14 cellular contexts compared by ENCODE assay signal in genomic region chrX:39827959-39828358, GRCh38.
DNase-seq lines count a peak whose midpoint lies in the region; ATAC-seq and TF ChIP-seq lines count a peak whose summit lies in the region.
"Had no signal": no experiment of that assay in that cellular context is flagged by ENCODE, and none has a peak within 500 bp of the region (broad histone marks: within the 10 kb centered on the region; RNA-seq: fewer than 3 reads in every experiment).

No MANE protein-coding gene starts in this region.

- peaks cover 0 to 17% (median 6%) of the 10 kb centered on the region in 11 experiments; a peak in 8 of 22 replicates for H4K20me1 ChIP-seq in BLaER1 treated with 17β-estradiol and CSF1 and Interleukin-3, amounts not matched to agents 10 nM and 100 nM
- no peaks in the 10 kb centered on the region for H4K20me1 ChIP-seq in OCI-LY3 (ENCODE audit: insufficient read depth, low read length)

- peaks cover 7% of the 10 kb centered on the region for H3K4me1 Mint-ChIP-seq in activated naive CD8-positive, alpha-beta T cell treated with anti-CD3 and anti-CD28 coated beads, Interleukin-2, amount 50 U/mL, for 24 hours

- no peaks in the 10 kb centered on the region for H3K79me2 ChIP-seq in OCI-LY3 (ENCODE audit: low read length)

- no peak overlapping the region for H3K4me3 Mint-ChIP-seq in activated naive CD8-positive, alpha-beta T cell treated with anti-CD3 and anti-CD28 coated beads, Interleukin-2, amount 50 U/mL, for 24 hours
- H3K4me3 Mint-ChIP-seq: stimulated activated naive CD8-positive, alpha-beta T cell treated with anti-CD3 and anti-CD28 coated beads, Interleukin-15, Interleukin-2, amounts not matched to agents 100 ng/mL and 50 ng/mL, for 24 hours had no signal

- no peaks in the 10 kb centered on the region for H3K36me3 Mint-ChIP-seq in activated naive CD8-positive, alpha-beta T cell treated with anti-CD3 and anti-CD28 coated beads, Interleukin-2, amount 50 U/mL, for 24 hours (ENCODE audit: low read depth)

- H3K9ac ChIP-seq in BLaER1 treated with 17β-estradiol and CSF1 and Interleukin-3, amounts not matched to agents 10 nM and 100 nM: peak overlapping the region in 2 of 11 experiments; percentile 2 to 29; a peak in 2 of 22 replicates
- no peak overlapping the region for H3K9ac ChIP-seq in OCI-LY3 (ENCODE audit: low read length)

- ATAC-seq in GM19025 (IDR thresholded peaks at IDR 0.05; ENCODE audit: low read depth, unreplicated experiment) (peak; percentile 82), HG02840 (IDR thresholded peaks at IDR 0.05; ENCODE audit: low FRiP score, unreplicated experiment) (peak; percentile 68)
- ATAC-seq in activated naive CD8-positive, alpha-beta T cell treated with anti-CD3 and anti-CD28 coated beads, Interleukin-2, amount 50 U/mL, for 24 hours: no peak

- H3K9me3 Mint-ChIP-seq in activated naive CD8-positive, alpha-beta T cell treated with anti-CD3 and anti-CD28 coated beads, Interleukin-2, amount 50 U/mL, for 24 hours: no peaks in the 10 kb centered on the region
- H3K9me3 Mint-ChIP-seq: stimulated activated naive CD8-positive, alpha-beta T cell treated with anti-CD3 and anti-CD28 coated beads, Interleukin-15, Interleukin-2, amounts not matched to agents 100 ng/mL and 50 ng/mL, for 24 hours had no signal

- peak overlapping the region; percentile 43 to 85 (median 79) for H3K4me2 ChIP-seq in BLaER1 treated with 17β-estradiol and CSF1 and Interleukin-3, amounts not matched to agents 10 nM and 100 nM
- H3K4me2 ChIP-seq in OCI-LY3 (ENCODE audit: low read length): peak overlapping the region; percentile 94
- H3K4me2 ChIP-seq: PC-9 had no signal

- intact Hi-C loops in lower leg skin (cut with DNase I; ENCODE audit: low total_unique reads): no loop called here

- H2AFZ ChIP-seq in OCI-LY3 (ENCODE audit: low read depth, low read length): no peak overlapping the region
- H2AFZ ChIP-seq: PC-9 had no signal

- peaks cover 19 to 71% (median 66%) of the 10 kb centered on the region in 10 experiments for H3K4me1 ChIP-seq in BLaER1 treated with 17β-estradiol and CSF1 and Interleukin-3, amounts not matched to agents 10 nM and 100 nM
- peaks cover 37% of the 10 kb centered on the region for H3K4me1 ChIP-seq in OCI-LY3 (ENCODE audit: low read length)

- peaks cover 12 to 52% (median 25%) of the 10 kb centered on the region in 11 experiments; a peak in 19 of 22 replicates for H3K27me3 ChIP-seq in BLaER1 treated with 17β-estradiol and CSF1 and Interleukin-3, amounts not matched to agents 10 nM and 100 nM
- peaks cover 26% of the 10 kb centered on the region for H3K27me3 ChIP-seq in OCI-LY3 (ENCODE audit: low read depth, low read length)

- H3K27ac Mint-ChIP-seq in activated naive CD8-positive, alpha-beta T cell treated with anti-CD3 and anti-CD28 coated beads, Interleukin-2, amount 50 U/mL, for 24 hours: no peak overlapping the region
- H3K27ac Mint-ChIP-seq: stimulated activated naive CD8-positive, alpha-beta T cell treated with anti-CD3 and anti-CD28 coated beads, Interleukin-15, Interleukin-2, amounts not matched to agents 100 ng/mL and 50 ng/mL, for 24 hours had no signal

- no peak for TF ChIP-seq CTCF in OCI-LY3 (IDR thresholded peaks at IDR 0.05; ENCODE audit: low read depth, low read length)
- TF ChIP-seq CTCF in lower leg skin (IDR thresholded peaks at IDR 0.05): no peak

- DNase-seq in lower leg skin (ENCODE audit: low spot score in 2 of 2): no peak
- DNase-seq in midbrain (lab: John Stamatoyannopoulos, UW): no peak
- no peak for DNase-seq in NCI-H2196 (lab: John Stamatoyannopoulos, UW; ENCODE audit: unreplicated experiment)
- no peak for DNase-seq in activated naive CD8-positive, alpha-beta T cell treated with anti-CD3 and anti-CD28 coated beads, Interleukin-2, amount 50 U/mL, for 24 hours
- DNase-seq: amygdala, GDM1, left ventricle myocardium superior, occipital lobe, PC-9 had no signal

- H3K4me3 ChIP-seq in BLaER1 treated with 17β-estradiol and CSF1 and Interleukin-3, amounts not matched to agents 10 nM and 100 nM: no peak overlapping the region
- H3K4me3 ChIP-seq in OCI-LY3 (ENCODE audit: low read length) (peak overlapping the region; percentile 69), lower leg skin (ENCODE audit: low read depth, poor library complexity, severe bottlenecking) (no peak overlapping the region)
- H3K4me3 ChIP-seq: PC-9 had no signal

- peaks cover 2% of the 10 kb centered on the region for H3K27me3 Mint-ChIP-seq in activated naive CD8-positive, alpha-beta T cell treated with anti-CD3 and anti-CD28 coated beads, Interleukin-2, amount 50 U/mL, for 24 hours

- WGBS in lower leg skin, 2 donors: 76 to 83% methylated on average over 1 to 15 of the region's 15 CpGs

- peaks cover 0 to 16% (median 8%) of the 10 kb centered on the region in 11 experiments; a peak in 14 of 22 replicates for H3K9me3 ChIP-seq in BLaER1 treated with 17β-estradiol and CSF1 and Interleukin-3, amounts not matched to agents 10 nM and 100 nM (replicated peaks in 1 of 11)
- no peaks in the 10 kb centered on the region for H3K9me3 ChIP-seq in OCI-LY3 (ENCODE audit: insufficient read depth, low read length)

- no peak for TF ChIP-seq POLR2A in lower leg skin (IDR thresholded peaks at IDR 0.05)

- 0 out of 22 replicates have a peak overlapping the region, but pooled peaks of 1 of the 11 experiments have one; percentile 40 for H3K27ac ChIP-seq in BLaER1 treated with 17β-estradiol and CSF1 and Interleukin-3, amounts not matched to agents 10 nM and 100 nM
- no peak overlapping the region for H3K27ac ChIP-seq in OCI-LY3 (ENCODE audit: low read length)
- H3K27ac ChIP-seq: PC-9 had no signal

- no peaks in the 10 kb centered on the region for H3K36me3 ChIP-seq in BLaER1 treated with 17β-estradiol and CSF1 and Interleukin-3, amounts not matched to agents 10 nM and 100 nM
- no peaks in the 10 kb centered on the region for H3K36me3 ChIP-seq in OCI-LY3 (replicated peaks; ENCODE audit: low read depth, low read length)
